In genomic region chr9:69526699-69527098, GRCh38 we compare ENCODE assay signal across 22 cellular contexts.
DNase-seq lines count a peak whose midpoint lies in the region; FAIRE-seq and TF ChIP-seq lines count a peak whose summit lies in the region.
"Had no signal": no experiment of that assay in that cellular context is flagged by ENCODE, and none has a peak within 500 bp of the region (broad histone marks: within the 10 kb centered on the region; RNA-seq: fewer than 3 reads in every experiment).

No MANE protein-coding gene starts in this region.

- TF ChIP-seq POLR2A in H1 (IDR thresholded peaks at IDR 0.05; ENCODE audit: control extremely low read depth in 1 of 2, low read depth in 2 of 2, low read length in 2 of 2): no peak

- no peaks in the 10 kb centered on the region for H3K23me2 ChIP-seq in H1 (ENCODE audit: low read depth, low read length)

- H2BK120ac ChIP-seq in H1 (replicated peaks; ENCODE audit: low read depth, low read length): no peak overlapping the region

- no peak overlapping the region for H3K23ac ChIP-seq in H1 (ENCODE audit: insufficient read length)

- no peak overlapping the region for H3K4ac ChIP-seq in H1 (replicated peaks; ENCODE audit: insufficient read length, low read depth, low read length)

- H3K9me3 Mint-ChIP-seq in astrocyte (ENCODE audit: unreplicated experiment): peaks cover 6% of the 10 kb centered on the region

- H3K4me1 ChIP-seq in HEK293 (ENCODE audit: control insufficient read depth, insufficient read depth, low read length): no peaks in the 10 kb centered on the region
- H3K4me1 ChIP-seq in astrocyte (ENCODE audit: insufficient read depth, low read length): no peaks in the 10 kb centered on the region
- H3K4me1 ChIP-seq in H1 (replicated peaks in 1 of 4; ENCODE audit: control insufficient read depth in 3 of 4, insufficient read depth in 4 of 4, low read length in 3 of 4): no peaks in the 10 kb centered on the region
- H3K4me1 ChIP-seq: BE2C, Caco-2 had no signal

- H2AFZ ChIP-seq in astrocyte (ENCODE audit: low read depth, low read length) (no peak overlapping the region), H1 (ENCODE audit: low read length) (no peak overlapping the region)

- H2BK15ac ChIP-seq in H1 (ENCODE audit: low read length): no peak overlapping the region

- no peaks in the 10 kb centered on the region for H3K4me1 Mint-ChIP-seq in astrocyte (ENCODE audit: low read depth, unreplicated experiment)
- H3K4me1 Mint-ChIP-seq: CD14-positive monocyte had no signal

- TF ChIP-seq CTCF in HEK293 (tag by site-specific recombination; IDR thresholded peaks at IDR 0.05) (no peak), astrocyte (IDR thresholded peaks at IDR 0.05; ENCODE audit: insufficient read depth, low read depth, low read length) (no peak), H1 (IDR thresholded peaks at IDR 0.05; ENCODE audit: control extremely low read depth in 1 of 3, insufficient read depth in 1 of 3, low read depth in 1 of 3, low read length in 3 of 3) (no peak)

- H3K4me2 ChIP-seq in astrocyte (ENCODE audit: low read length): no peak overlapping the region
- no peak overlapping the region for H3K4me2 ChIP-seq in H1 (ENCODE audit: insufficient read depth in 1 of 2, low read depth in 2 of 2, low read length in 2 of 2)
- H3K4me2 ChIP-seq: BLaER1 had no signal

- no peaks in the 10 kb centered on the region for H3K27me3 ChIP-seq in astrocyte (ENCODE audit: insufficient read depth, low read length)
- no peaks in the 10 kb centered on the region for H3K27me3 ChIP-seq in H1 (replicated peaks in 1 of 4; ENCODE audit: control insufficient read depth in 3 of 4, extremely low read depth in 1 of 4, insufficient read depth in 3 of 4, low read length in 3 of 4)
- H3K27me3 ChIP-seq: BE2C, BLaER1 had no signal

- H3K18ac ChIP-seq in H1 (ENCODE audit: extremely low read depth, low read length): no peak overlapping the region

- H2AK5ac ChIP-seq in H1 (ENCODE audit: low read depth, low read length): no peak overlapping the region

- H3K36me3 Mint-ChIP-seq in astrocyte (ENCODE audit: low read depth, unreplicated experiment): no peaks in the 10 kb centered on the region
- H3K36me3 Mint-ChIP-seq: CD14-positive monocyte; CD8-positive, alpha-beta T cell had no signal

- no peak overlapping the region for H2BK5ac ChIP-seq in H1 (ENCODE audit: low read depth, low read length)

- H3K27ac ChIP-seq in HEK293 (ENCODE audit: extremely low read depth, low read depth, low read length): no peak overlapping the region
- H3K27ac ChIP-seq in astrocyte (ENCODE audit: low read depth, low read length): no peak overlapping the region
- H3K27ac ChIP-seq in H1 (ENCODE audit: low read depth, low read length): no peak overlapping the region
- H3K27ac ChIP-seq: BLaER1 had no signal

- CTCF ChIA-PET in HEK293 (lab: Yijun Ruan, JAX): interaction anchor here (1.6 kb wide), 1 partner anchor 20 kb away, joined by 10 read pairs; no protein-coding TSS in a partner anchor
- CTCF ChIA-PET in H1 (lab: Charles Lee; ENCODE audit: partially characterized antibody): no interaction called here

- no peak overlapping the region for H3K14ac ChIP-seq in H1 (ENCODE audit: insufficient read length)

- H3K4me3 Mint-ChIP-seq in astrocyte (ENCODE audit: unreplicated experiment): no peak overlapping the region
- H3K4me3 Mint-ChIP-seq: CD14-positive monocyte; CD4-positive, alpha-beta T cell; CD8-positive, alpha-beta T cell had no signal

- H3K9me3 ChIP-seq in HEK293 (ENCODE audit: control insufficient read depth, insufficient read depth, low read depth, low read length): no peaks in the 10 kb centered on the region
- H3K9me3 ChIP-seq in astrocyte (ENCODE audit: insufficient read depth, low read depth, low read length): no peaks in the 10 kb centered on the region
- no peaks in the 10 kb centered on the region; a peak in 2 of 4 replicates for H3K9me3 ChIP-seq in H1 (ENCODE audit: insufficient read depth in 2 of 2, low read depth in 1 of 2, low read length in 1 of 2)
- H3K9me3 ChIP-seq: Caco-2 had no signal

- H3K27me3 Mint-ChIP-seq in astrocyte (ENCODE audit: low read depth, unreplicated experiment): peaks cover 2% of the 10 kb centered on the region

- TF ChIP-seq EP300 in H1 (IDR thresholded peaks at IDR 0.05; ENCODE audit: borderline replicate concordance in 1 of 2, low read depth in 2 of 2, low read length in 2 of 2): no peak

- POLR2A ChIA-PET in HEK293 (lab: Yijun Ruan, JAX) (no interaction called here), H1 (lab: Charles Lee; ENCODE audit: partially characterized antibody) (no interaction called here)

- no peaks in the 10 kb centered on the region for H3K36me3 ChIP-seq in HEK293 (ENCODE audit: control insufficient read depth in 2 of 2, insufficient read depth in 1 of 2, low read length in 2 of 2)
- no peaks in the 10 kb centered on the region for H3K36me3 ChIP-seq in astrocyte (ENCODE audit: insufficient read depth, low read length)
- no peaks in the 10 kb centered on the region for H3K36me3 ChIP-seq in H1 (ENCODE audit: control insufficient read depth in 2 of 4, insufficient read depth in 4 of 4, low read length in 3 of 4)
- H3K36me3 ChIP-seq: BE2C, BLaER1 had no signal

- no peak overlapping the region for H2BK20ac ChIP-seq in H1 (ENCODE audit: low read length)

- H3K56ac ChIP-seq in H1 (replicated peaks; ENCODE audit: insufficient read length, low read depth, low read length): no peak overlapping the region

- H3K4me3 ChIP-seq in HEK293 (ENCODE audit: low read depth, low read length) (no peak overlapping the region), astrocyte (ENCODE audit: insufficient read depth, low read depth, low read length) (no peak overlapping the region), H1 (ENCODE audit: extremely low read depth in 1 of 4, insufficient read depth in 2 of 4, low read depth in 3 of 4, low read length in 4 of 4) (no peak overlapping the region)
- H3K4me3 ChIP-seq: BLaER1 had no signal

- no peak overlapping the region for H3K27ac Mint-ChIP-seq in astrocyte (ENCODE audit: unreplicated experiment)
- H3K27ac Mint-ChIP-seq: CD14-positive monocyte; CD4-positive, alpha-beta T cell; CD8-positive, alpha-beta T cell had no signal

- H2BK12ac ChIP-seq in H1 (ENCODE audit: low read depth, low read length): no peak overlapping the region

- WGBS in H1 (ENCODE audit: extremely low coverage in 1 of 2, insufficient coverage in 1 of 2, insufficient read length in 1 of 2, insufficient replicate concordance in 2 of 2, low coverage in 1 of 2, low lambda C conversion rate in 2 of 2, missing lambda C conversion rate in 1 of 2), 2 experiments: 92% methylated on average over 2 of the region's 2 CpGs; no CpG with 5 or more reads in 1 of the 2 experiments

- no peak for DNase-seq in astrocyte (ENCODE audit: low read depth)
- DNase-seq in H1 (ENCODE audit: low read depth in 1 of 2, low spot score in 2 of 2): no peak
- no peak for DNase-seq in NCI-H2171 treated with DMSO at 0.1 percent for 48 hours (lab: John Stamatoyannopoulos, UW)
- no peak for DNase-seq in ecto neural progenitor cell (ENCODE audit: low spot score)
- DNase-seq: 8988T; ACHN; BE2C; C1 segment of cervical spinal cord; Caco-2; Calu3; CD4-positive, alpha-beta T cell; CD8-positive, alpha-beta T cell; DMS79 treated with DMSO at 0.1 percent for 48 hours; GF-D8 had no signal

- FAIRE-seq in astrocyte (lab: Jason Lieb, UNC): peak; percentile 39
- no peak for FAIRE-seq in H1 (lab: Jason Lieb, UNC)
- FAIRE-seq: A204.1, D721Med, G401.6, GM12891, GM19239 had no signal

- no peak overlapping the region for H4K91ac ChIP-seq in H1 (replicated peaks; ENCODE audit: insufficient read length, low read length)

- no peak overlapping the region for H3K9ac ChIP-seq in astrocyte (ENCODE audit: low read length)
- no peak overlapping the region for H3K9ac ChIP-seq in H1 (replicated peaks in 1 of 4; ENCODE audit: extremely low read depth in 1 of 4, low read depth in 3 of 4, low read length in 3 of 4)
- H3K9ac ChIP-seq: BLaER1 had no signal

- no peak overlapping the region for H4K5ac ChIP-seq in H1 (ENCODE audit: insufficient read length, low read depth, low read length)

- H4K8ac ChIP-seq in H1 (ENCODE audit: extremely low read depth, insufficient read depth, low read length): no peak overlapping the region

- no peak for TF ChIP-seq RAD21 in H1 (IDR thresholded peaks at IDR 0.05 in 1 of 2, conservative IDR thresholded peaks at IDR 0.05 in 1 of 2; ENCODE audit: low read depth in 2 of 2, low read length in 2 of 2)

- H3K79me2 ChIP-seq in astrocyte (ENCODE audit: insufficient read depth, low read length) (no peaks in the 10 kb centered on the region), H1 (ENCODE audit: control insufficient read depth in 1 of 2, insufficient read depth in 2 of 2, low read length in 2 of 2) (no peaks in the 10 kb centered on the region)

- H4K20me1 ChIP-seq in astrocyte (ENCODE audit: insufficient read depth, low read length) (peaks cover 4% of the 10 kb centered on the region), H1 (replicated peaks in 1 of 2; ENCODE audit: control insufficient read depth in 1 of 2, insufficient read depth in 2 of 2, low read length in 2 of 2) (no peaks in the 10 kb centered on the region)
- H4K20me1 ChIP-seq: BLaER1 had no signal

- H3K79me1 ChIP-seq in H1 (ENCODE audit: low read depth, low read length): no peaks in the 10 kb centered on the region

TF ChIP-seq in HEK293, 187 proteins besides CTCF, POLR2A, EP300 and RAD21 (continues in another document):
- TF ChIP-seq ZNF600 (tag by site-specific recombination; IDR thresholded peaks at IDR 0.05): no peak
- no peak for TF ChIP-seq ZNF324 (tag by site-specific recombination; IDR thresholded peaks at IDR 0.05)
- no peak for TF ChIP-seq ZNF549 (tag by site-specific recombination; IDR thresholded peaks at IDR 0.05)
- no peak for TF ChIP-seq ZXDB (tag by site-specific recombination; IDR thresholded peaks at IDR 0.05)

TF ChIP-seq in H1, 55 proteins besides CTCF, POLR2A, EP300 and RAD21:
- 0 out of 2 replicates have a peak, but pooled peaks have one; percentile 26 for TF ChIP-seq KDM1A (IDR thresholded peaks at IDR 0.05; ENCODE audit: borderline replicate concordance, low read length)
- TF ChIP-seq EGR1 (IDR thresholded peaks at IDR 0.05; ENCODE audit: borderline replicate concordance, low read depth, low read length): no peak
TF ChIP-seq in H1: peak in this region for 1.
